2 cellular contexts compared by ENCODE assay signal in the genomic region with DNA sequence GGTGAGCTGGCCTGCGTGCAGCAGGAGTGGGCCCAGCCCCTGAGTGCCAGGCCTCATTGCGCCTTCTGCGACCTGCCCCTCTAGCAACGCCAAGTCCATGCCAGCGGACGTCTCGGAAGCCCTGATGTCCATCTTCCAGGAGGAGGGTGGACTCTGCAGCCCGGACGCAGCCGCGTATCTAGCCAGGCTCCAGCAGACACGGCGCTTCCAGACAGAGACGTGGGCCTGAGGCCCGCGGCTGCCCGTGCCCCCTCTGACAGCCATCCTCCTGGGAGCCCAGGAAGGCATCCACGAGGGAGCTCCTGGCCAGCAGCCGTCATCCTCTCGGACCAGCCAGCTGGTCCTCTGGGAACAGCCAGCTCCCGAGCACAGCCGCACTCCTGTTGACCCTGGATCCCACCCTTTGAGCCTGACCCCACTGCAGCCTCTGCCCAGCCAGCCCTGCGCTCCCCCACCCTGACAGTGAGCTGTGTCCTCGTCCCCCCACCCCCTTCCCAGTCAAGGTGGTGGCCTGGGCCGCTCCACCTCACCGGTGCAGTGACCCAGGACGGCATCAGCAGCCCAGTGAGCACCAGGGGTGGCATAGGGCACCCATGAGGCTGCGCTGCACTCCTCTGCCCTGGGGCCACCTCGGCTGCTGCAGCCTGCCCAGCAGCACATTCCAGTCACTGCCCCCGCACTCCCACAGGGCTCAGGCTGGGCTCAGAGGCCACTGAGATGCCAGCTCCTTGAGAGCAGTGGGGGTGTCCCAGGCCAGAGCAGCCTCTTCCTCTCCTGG.
TF ChIP-seq lines count a peak whose summit lies in the region.

No MANE protein-coding gene starts in this region.

TF ChIP-seq in K562, 482 proteins besides CTCF, POLR2A, EP300 and RAD21:
- TF ChIP-seq ZKSCAN3 (CRISPR knock-in tag; IDR thresholded peaks at IDR 0.05) (no peak), RBFOX2 (IDR thresholded peaks at IDR 0.05; ENCODE audit: low read depth, low read length) (0 out of 2 replicates have a peak, but pooled peaks have one; percentile 13)

TF ChIP-seq in SK-N-SH treated with all-trans-retinoic acid at 6 μM for 48 hours, 23 proteins besides CTCF, POLR2A, EP300 and RAD21:
- TF ChIP-seq POU6F1 (CRISPR knock-in tag; IDR thresholded peaks at IDR 0.05; ENCODE audit: borderline replicate concordance, low read depth) (no peak), PATZ1 (CRISPR knock-in tag; IDR thresholded peaks at IDR 0.05; ENCODE audit: borderline replicate concordance) (no peak), ISL1 (CRISPR knock-in tag; IDR thresholded peaks at IDR 0.05) (no peak), SNAI2 (CRISPR knock-in tag; IDR thresholded peaks at IDR 0.05) (no peak), ZNF8 (CRISPR knock-in tag; IDR thresholded peaks at IDR 0.05) (no peak), ZC3H10 (CRISPR knock-in tag; IDR thresholded peaks at IDR 0.05) (no peak), ZFP30 (CRISPR knock-in tag; IDR thresholded peaks at IDR 0.05) (no peak), TCF4 (CRISPR knock-in tag; IDR thresholded peaks at IDR 0.05; ENCODE audit: borderline replicate concordance) (no peak), ZFP3 (CRISPR knock-in tag; IDR thresholded peaks at IDR 0.05) (no peak)
